1 cellular context compared by ENCODE assay signal in the genomic region with DNA sequence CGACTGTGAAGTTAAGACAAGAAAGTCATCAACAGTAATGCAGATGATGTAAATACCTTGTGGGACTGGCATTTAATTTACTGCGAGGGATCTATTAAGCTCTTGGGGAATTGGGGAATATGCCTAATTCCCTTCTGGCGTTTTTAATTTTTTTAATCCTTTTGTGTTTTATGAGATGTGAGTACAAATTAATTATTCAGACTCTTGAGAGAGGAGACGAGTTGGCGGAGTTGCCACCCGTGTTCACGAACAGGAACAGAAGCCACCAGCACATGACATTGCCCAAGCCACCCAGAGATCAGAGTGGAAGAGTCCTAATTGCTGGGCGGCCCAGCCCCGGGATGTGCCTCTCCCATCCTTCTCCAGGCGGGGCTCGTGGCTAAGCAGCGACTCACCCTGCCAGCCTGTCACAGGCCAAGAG.
TF ChIP-seq lines count a peak whose summit lies in the region.

No MANE protein-coding gene starts in this region.

TF ChIP-seq in HepG2, 621 proteins besides CTCF, POLR2A, EP300 and RAD21:
- TF ChIP-seq TEAD2 (CRISPR knock-in tag; IDR thresholded peaks at IDR 0.05): no peak
- TF ChIP-seq SMARCE1 (IDR thresholded peaks at IDR 0.05; ENCODE audit: borderline replicate concordance): no peak
- peak; percentile 69; the same call in 1 of the 2 replicates for TF ChIP-seq ZNF768 (CRISPR knock-in tag; IDR thresholded peaks at IDR 0.05)
- 0 out of 2 replicates have a peak, but pooled peaks have one; percentile 24 for TF ChIP-seq ZNF563 (CRISPR knock-in tag; IDR thresholded peaks at IDR 0.05)
- TF ChIP-seq, protein P1, sequence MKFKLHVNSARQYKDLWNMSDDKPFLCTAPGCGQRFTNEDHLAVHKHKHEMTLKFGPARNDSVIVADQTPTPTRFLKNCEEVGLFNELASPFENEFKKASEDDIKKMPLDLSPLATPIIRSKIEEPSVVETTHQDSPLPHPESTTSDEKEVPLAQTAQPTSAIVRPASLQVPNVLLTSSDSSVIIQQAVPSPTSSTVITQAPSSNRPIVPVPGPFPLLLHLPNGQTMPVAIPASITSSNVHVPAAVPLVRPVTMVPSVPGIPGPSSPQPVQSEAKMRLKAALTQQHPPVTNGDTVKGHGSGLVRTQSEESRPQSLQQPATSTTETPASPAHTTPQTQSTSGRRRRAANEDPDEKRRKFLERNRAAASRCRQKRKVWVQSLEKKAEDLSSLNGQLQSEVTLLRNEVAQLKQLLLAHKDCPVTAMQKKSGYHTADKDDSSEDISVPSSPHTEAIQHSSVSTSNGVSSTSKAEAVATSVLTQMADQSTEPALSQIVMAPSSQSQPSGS (CRISPR knock-in tag; IDR thresholded peaks at IDR 0.05): no peak
- no peak for TF ChIP-seq ZNF788 (CRISPR knock-in tag; IDR thresholded peaks at IDR 0.05; ENCODE audit: borderline replicate concordance)
- 0 out of 2 replicates have a peak, but pooled peaks have one; percentile 62 for TF ChIP-seq ZNF234 (CRISPR knock-in tag; conservative IDR thresholded peaks at IDR 0.05)
- TF ChIP-seq SRSF1 (optimal IDR thresholded peaks at IDR 0.05; ENCODE audit: low read depth, low read length): peak; percentile 23
